In the genomic region with DNA sequence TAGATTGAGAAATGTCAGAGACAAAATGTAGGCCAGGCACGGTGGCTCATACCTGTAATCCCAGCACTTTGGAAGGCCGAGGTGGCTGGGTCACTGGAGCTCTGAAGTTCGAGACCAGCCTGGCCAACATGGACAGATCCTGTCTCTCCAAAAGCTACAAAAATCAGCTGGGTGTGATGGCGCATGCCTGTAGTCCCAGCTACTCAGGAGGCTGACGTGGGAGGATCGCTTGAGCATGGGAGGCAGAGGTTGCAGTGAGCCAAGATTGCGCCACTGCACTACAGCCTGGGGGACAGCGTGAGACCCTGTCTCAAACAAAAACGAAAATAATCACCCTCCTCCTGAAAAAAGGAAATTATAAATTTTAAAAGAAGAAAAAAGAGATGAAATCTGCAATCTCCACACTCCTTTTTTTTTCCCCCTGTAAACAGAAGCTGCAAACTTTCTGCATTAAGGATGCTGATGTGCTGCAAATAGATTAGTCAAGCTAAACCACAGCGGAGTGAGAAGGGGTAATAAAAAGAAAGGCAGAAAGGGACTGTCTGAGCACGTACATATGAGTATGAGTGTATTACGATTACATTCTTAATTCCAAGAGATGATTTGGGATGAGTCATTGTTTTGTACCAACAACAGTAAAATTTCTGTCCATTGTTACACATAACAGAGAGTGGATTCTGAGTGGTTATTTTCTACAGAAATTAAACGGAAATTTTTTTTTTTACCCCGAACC, we compare ENCODE assay signal across 9 cellular contexts.
A peak's percentile ranks its signal among the peaks of the same experiment; 100 is the strongest.
DNase-seq lines count a peak whose midpoint lies in the region; ATAC-seq and TF ChIP-seq lines count a peak whose summit lies in the region.
"Had no signal": no experiment of that assay in that cellular context is flagged by ENCODE, and none has a peak within 500 bp of the region (broad histone marks: within the 10 kb centered on the region; RNA-seq: fewer than 3 reads in every experiment).

No MANE protein-coding gene starts in this region.

- H3K36me3 Mint-ChIP-seq in CD8-positive, alpha-beta memory T cell: peaks cover 0 to 5% (median 2%) of the 10 kb centered on the region in 3 donors
- H3K36me3 Mint-ChIP-seq in central memory CD8-positive, alpha-beta T cell (ENCODE audit: insufficient read depth): peaks cover 4% of the 10 kb centered on the region

- CTCF ChIA-PET in CD8-positive, alpha-beta memory T cell (lab: Charles Lee): interaction anchor here (0.9 kb wide), 1 partner anchor 152 kb away, joined by 3 read pairs; no protein-coding TSS in a partner anchor

- no peaks in the 10 kb centered on the region for H3K27me3 ChIP-seq in CD8-positive, alpha-beta memory T cell (ENCODE audit: insufficient read depth, low read length, poor library complexity, severe bottlenecking)

- peaks cover 18% of the 10 kb centered on the region for H3K4me1 ChIP-seq in CD8-positive, alpha-beta memory T cell (ENCODE audit: insufficient read depth, low read length)

- H3K9me3 Mint-ChIP-seq in CD8-positive, alpha-beta memory T cell: no peaks in the 10 kb centered on the region
- H3K9me3 Mint-ChIP-seq in central memory CD8-positive, alpha-beta T cell: no peaks in the 10 kb centered on the region

- POLR2A ChIA-PET in CD8-positive, alpha-beta memory T cell (lab: Charles Lee): no interaction called here

- no peak overlapping the region for H3K4me3 ChIP-seq in CD8-positive, alpha-beta memory T cell (ENCODE audit: low read length)
- peak overlapping the region; percentile 8 for H3K4me3 ChIP-seq in NB4 (ENCODE audit: low read depth, low read length)

- H3K36me3 ChIP-seq in CD8-positive, alpha-beta memory T cell (ENCODE audit: insufficient read depth, low read length): no peaks in the 10 kb centered on the region

- no peaks in the 10 kb centered on the region for H3K9me3 ChIP-seq in CD8-positive, alpha-beta memory T cell (ENCODE audit: low read length)

- H3K27ac Mint-ChIP-seq in CD8-positive, alpha-beta memory T cell: peak overlapping the region in 7 of 8 donors; percentile 11 to 72 (median 61)
- peak overlapping the region; percentile 16 for H3K27ac Mint-ChIP-seq in central memory CD8-positive, alpha-beta T cell (ENCODE audit: low read depth)

- no peak for TF ChIP-seq POLR2A in NB4 (IDR thresholded peaks at IDR 0.05; ENCODE audit: extremely low read depth, insufficient read length)

- DNase-seq in CD8-positive, alpha-beta memory T cell: no peak
- peak; percentile 86 for DNase-seq in NB4 (ENCODE audit: low read depth)
- DNase-seq in central memory CD8-positive, alpha-beta T cell (ENCODE audit: low spot score in 2 of 2): no peak
- DNase-seq in non-pigmented ciliary epithelial cell (ENCODE audit: low read depth): peak; percentile 75
- DNase-seq in OCI-M1 (lab: John Stamatoyannopoulos, UW): no peak
- no peak for DNase-seq in inferior parietal cortex (ENCODE audit: extremely low spot score)
- no peak for DNase-seq in NCI-H2029 treated with DMSO at 0.1 percent for 48 hours (lab: John Stamatoyannopoulos, UW)
- DNase-seq: central memory CD4-positive, alpha-beta T cell had no signal

- ATAC-seq in central memory CD8-positive, alpha-beta T cell (replicated peaks; ENCODE audit: extremely low read depth, poor library complexity, severe bottlenecking): no peak
- ATAC-seq in GM19023 (IDR thresholded peaks at IDR 0.05; ENCODE audit: unreplicated experiment): no peak

- H3K4me1 Mint-ChIP-seq in CD8-positive, alpha-beta memory T cell: peaks cover 38 to 62% (median 47%) of the 10 kb centered on the region in 3 donors
- peaks cover 32% of the 10 kb centered on the region for H3K4me1 Mint-ChIP-seq in central memory CD8-positive, alpha-beta T cell

- peak overlapping the region in 3 of 7 donors; percentile 29 to 40 (median 37) for H3K4me3 Mint-ChIP-seq in CD8-positive, alpha-beta memory T cell
- H3K4me3 Mint-ChIP-seq in central memory CD8-positive, alpha-beta T cell: no peak overlapping the region

- TF ChIP-seq CTCF in NB4 (IDR thresholded peaks at IDR 0.05; ENCODE audit: low read depth, low read length): no peak

- no peak overlapping the region for H3K27ac ChIP-seq in CD8-positive, alpha-beta memory T cell (ENCODE audit: low read depth, low read length)

- peaks cover 0 to 1% of the 10 kb centered on the region in 2 donors for H3K27me3 Mint-ChIP-seq in CD8-positive, alpha-beta memory T cell
- H3K27me3 Mint-ChIP-seq in central memory CD8-positive, alpha-beta T cell: no peaks in the 10 kb centered on the region

Comparison
In these comparisons a context has a peak if more than half of its experiments do, and no peak if none do; other contexts are left out.
1. DNase-seq: peak in NB4 (single experiment) and non-pigmented ciliary epithelial cell (single experiment); none in CD8-positive, alpha-beta memory T cell (0 of 5), central memory CD8-positive, alpha-beta T cell (0 of 2), OCI-M1 (single experiment), inferior parietal cortex (single experiment) and NCI-H2029 treated with DMSO at 0.1 percent for 48 hours (single experiment).